8 cellular contexts compared by ENCODE assay signal in the genomic region with DNA sequence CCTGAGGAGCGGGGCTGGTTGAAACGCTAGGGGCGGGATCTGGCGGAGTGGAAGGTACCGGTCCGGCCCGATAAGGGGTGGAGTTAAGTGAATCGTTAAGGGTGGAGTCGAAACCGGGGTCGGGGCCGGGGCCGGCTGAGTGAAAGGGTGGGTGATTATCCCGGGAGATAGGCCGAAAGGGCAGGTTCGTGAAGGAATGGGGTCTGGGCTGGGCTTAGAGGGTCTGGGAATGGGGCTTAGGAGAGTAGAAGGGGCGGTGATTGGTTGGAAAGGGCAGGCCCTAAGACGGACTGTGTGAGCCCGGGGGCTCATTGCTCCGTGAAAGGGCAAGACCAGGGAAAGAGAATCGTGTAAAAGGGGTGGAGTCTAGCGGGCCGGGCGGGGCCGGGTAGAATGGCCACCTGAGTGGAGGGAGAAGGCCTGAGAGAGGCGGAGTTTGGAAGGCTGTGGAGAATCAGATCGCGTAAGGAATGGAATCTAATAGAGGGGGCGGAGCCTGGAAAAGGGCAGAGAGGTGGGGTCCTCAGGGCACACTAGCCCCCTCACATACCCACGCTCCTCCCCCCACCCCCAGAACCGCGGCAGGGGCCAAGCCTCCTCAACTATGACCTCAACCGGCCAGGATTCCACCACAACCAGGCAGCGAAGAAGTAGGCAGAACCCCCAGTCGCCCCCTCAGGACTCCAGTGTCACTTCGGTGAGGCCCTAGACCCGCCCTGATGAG. TPM values are rescaled to one million over a fixed set of nuclear protein-coding genes. Genes with fewer than 3 reads are reported as not detected.
DNase-seq lines count a peak whose midpoint lies in the region; ATAC-seq and TF ChIP-seq lines count a peak whose summit lies in the region.

No MANE protein-coding gene starts in this region.

- H3K36me3 ChIP-seq in esophagus muscularis mucosa (peaks cover 0 to 20% (median 9%) of the 10 kb centered on the region in 4 donors), stomach smooth muscle (ENCODE audit: control insufficient read depth in 2 of 2, insufficient read depth in 2 of 2, low read length in 2 of 2) (peaks cover 3 to 4% of the 10 kb centered on the region in 2 donors)

- intact Hi-C loops in esophagus muscularis mucosa (cut with DNase I) = loop anchor here (2.0 to 5.0 kb wide), 2 partner anchors 65 to 90 kb away; no protein-coding TSS in a partner anchor

- peaks cover 0 to 5% (median 0%) of the 10 kb centered on the region in 3 donors for H3K27me3 Mint-ChIP-seq in naive B cell

- peak overlapping the region; percentile 91 to 94 (median 94) for H3K27ac ChIP-seq in esophagus muscularis mucosa (replicated peaks in 1 of 4)
- H3K27ac ChIP-seq in stomach smooth muscle (ENCODE audit: low read length) = peak overlapping the region; percentile 96

- no peak for TF ChIP-seq EP300 in esophagus muscularis mucosa (IDR thresholded peaks at IDR 0.05)

- peaks cover 0 to 5% of the 10 kb centered on the region in 2 donors for H3K36me3 Mint-ChIP-seq in naive B cell

- peak; percentile 15 for TF ChIP-seq POLR2A in esophagus muscularis mucosa (IDR thresholded peaks at IDR 0.05; ENCODE audit: low read depth)

- peaks cover 0 to 2% (median 0%) of the 10 kb centered on the region in 7 donors for H3K9me3 Mint-ChIP-seq in naive B cell

- WGBS in esophagus muscularis mucosa = 44% methylated on average over 37 of the region's 37 CpGs

- peak overlapping the region; percentile 89 to 92 for H3K9ac ChIP-seq in stomach smooth muscle (ENCODE audit: low read length in 2 of 2)

- H3K27ac Mint-ChIP-seq in naive B cell = peak overlapping the region; percentile 97 to 100 (median 98)

- no peaks in the 10 kb centered on the region for H3K9me3 ChIP-seq in esophagus muscularis mucosa
- no peaks in the 10 kb centered on the region for H3K9me3 ChIP-seq in stomach smooth muscle (ENCODE audit: control insufficient read depth in 2 of 2, low read length in 2 of 2)

- H3K4me1 ChIP-seq in esophagus muscularis mucosa = peaks cover 6 to 16% (median 10%) of the 10 kb centered on the region in 4 donors
- peaks cover 10% of the 10 kb centered on the region for H3K4me1 ChIP-seq in stomach smooth muscle (ENCODE audit: control insufficient read depth, insufficient read depth, low read length)

- H3K4me1 Mint-ChIP-seq in naive B cell = peaks cover 10 to 17% (median 17%) of the 10 kb centered on the region in 3 donors

- H3K4me3 Mint-ChIP-seq in naive B cell = peak overlapping the region; percentile 88 to 98 (median 95)

- ATAC-seq in GM21381 (IDR thresholded peaks at IDR 0.05; ENCODE audit: unreplicated experiment) (peak; percentile 45), naive B cell (ENCODE audit: low read depth in 2 of 2) (peak; percentile 23 to 29)

- H3K27me3 ChIP-seq in esophagus muscularis mucosa = no peaks in the 10 kb centered on the region
- peaks cover 0 to 5% of the 10 kb centered on the region in 2 donors for H3K27me3 ChIP-seq in stomach smooth muscle (ENCODE audit: control insufficient read depth in 1 of 2, insufficient read depth in 2 of 2, low read length in 2 of 2)

- H3K4me3 ChIP-seq in esophagus muscularis mucosa (peak overlapping the region; percentile 58 to 70 (median 62)), stomach smooth muscle (ENCODE audit: low read length in 2 of 2) (peak overlapping the region; percentile 65 to 74)

- no peak for TF ChIP-seq CTCF in esophagus muscularis mucosa (IDR thresholded peaks at IDR 0.05)

- DNase-seq in DMS153 (lab: John Stamatoyannopoulos, UW) (peak; percentile 70), HT1080 (ENCODE audit: low read depth) (peak; percentile 86), NOMO-1 treated with DMSO at 0.1 percent for 48 hours (lab: John Stamatoyannopoulos, UW; ENCODE audit: unreplicated experiment) (peak; percentile 76), activated T-cell treated with anti-CD3 and anti-CD28 coated beads for 48 hours (ENCODE audit: low read depth) (peak; percentile 68), esophagus muscularis mucosa (ENCODE audit: extremely low spot score) (peak; percentile 94), naive B cell (no peak)

RNA-seq across cellular contexts. Expression of a gene that starts 0.4 kb away (rescaled TPM):
- 11.0 and 12.0 TPM in 2 replicates for total RNA-seq in HT1080 (2014; rRNA removed; shearing (Covaris generic))
- 8.7 and 11.6 TPM in 2 replicates for polyA plus RNA-seq in HT1080 (2015; cell fraction: cytosol; rRNA removed)
- 52.3 and 54.0 TPM in 2 replicates for polyA plus RNA-seq in HT1080 (2015; cell fraction: nucleus; rRNA removed)
- 10 to 100 TPM; 26.8 to 64.0 (median 47.7) TPM for total RNA-seq in esophagus muscularis mucosa
- polyA plus RNA-seq in naive B cell (ENCODE audit: low read depth in 6 of 6) = 10 to 100 TPM; 11.9 to 26.6 (median 21.2) TPM

RNA-seq across cellular contexts. Expression of a gene that starts 15.9 kb away (rescaled TPM):
- not detected in 2 replicates for total RNA-seq in HT1080 (2014; rRNA removed; shearing (Covaris generic))
- polyA plus RNA-seq in HT1080 (2015; cell fraction: cytosol; rRNA removed) = not detected in 2 replicates
- polyA plus RNA-seq in HT1080 (2015; cell fraction: nucleus; rRNA removed) = not detected in 2 replicates
- total RNA-seq in esophagus muscularis mucosa = under 1 TPM in 1 of 4 donors, not detected in 3; 0.50 TPM
- polyA plus RNA-seq in naive B cell (ENCODE audit: low read depth in 6 of 6) = under 1 TPM in 2 of 6 donors, not detected in 4; 0.23 to 0.27 TPM

RNA-seq across cellular contexts. Expression of a gene that starts 24.1 kb away (rescaled TPM):
- total RNA-seq in HT1080 (2014; rRNA removed; shearing (Covaris generic)) = not detected in 2 replicates
- polyA plus RNA-seq in HT1080 (2015; cell fraction: cytosol; rRNA removed) = not detected in 2 replicates
- not detected in 2 replicates for polyA plus RNA-seq in HT1080 (2015; cell fraction: nucleus; rRNA removed)
- total RNA-seq in esophagus muscularis mucosa = not detected
- under 1 TPM in 2 of 6 donors, not detected in 4; 0.51 to 0.92 TPM for polyA plus RNA-seq in naive B cell (ENCODE audit: low read depth in 6 of 6)

RNA-seq across cellular contexts. Expression of a gene that starts 33.2 kb away (rescaled TPM):
- not detected in 2 replicates for total RNA-seq in HT1080 (2014; rRNA removed; shearing (Covaris generic))
- polyA plus RNA-seq in HT1080 (2015; cell fraction: cytosol; rRNA removed) = not detected in 2 replicates
- polyA plus RNA-seq in HT1080 (2015; cell fraction: nucleus; rRNA removed) = not detected in 2 replicates
- total RNA-seq in esophagus muscularis mucosa = 10 to 100 TPM in 1 of 4 donors, 1 to 10 TPM in 3; 2.9 to 15.2 (median 7.7) TPM
- polyA plus RNA-seq in naive B cell (ENCODE audit: low read depth in 6 of 6) = under 1 TPM in 1 of 6 donors, not detected in 5; 0.57 TPM

RNA-seq across cellular contexts. Expression of a gene that starts 40.7 kb away (rescaled TPM):
- total RNA-seq in HT1080 (2014; rRNA removed; shearing (Covaris generic)) = not detected in 2 replicates
- polyA plus RNA-seq in HT1080 (2015; cell fraction: cytosol; rRNA removed) = not detected in 2 replicates
- polyA plus RNA-seq in HT1080 (2015; cell fraction: nucleus; rRNA removed) = not detected in 2 replicates
- total RNA-seq in esophagus muscularis mucosa = not detected
- polyA plus RNA-seq in naive B cell (ENCODE audit: low read depth in 6 of 6) = not detected
